8 cellular contexts compared by ENCODE assay signal in genomic region chr20:38221041-38221589, GRCh38. TPM values are rescaled to one million over a fixed set of nuclear protein-coding genes. Genes with fewer than 3 reads are reported as not detected.
A peak's percentile ranks its signal among the peaks of the same experiment; 100 is the strongest.
DNase-seq lines count a peak whose midpoint lies in the region; ATAC-seq, FAIRE-seq and TF ChIP-seq lines count a peak whose summit lies in the region.

No MANE protein-coding gene starts in this region.

- H2BK5ac ChIP-seq in mesendoderm (ENCODE audit: low read length) = no peak overlapping the region

- H3K4ac ChIP-seq in mesendoderm (ENCODE audit: low read depth, low read length) = no peak overlapping the region

- POLR2A ChIA-PET in AG04450 (lab: Yijun Ruan, JAX) = interaction anchor here (0.7 to 2.6 kb wide), 4 partner anchors 16 to 163 kb away, joined by 3 to 14 read pairs (median 4); no protein-coding TSS in a partner anchor
- POLR2A ChIA-PET in activated CD8-positive, alpha-beta T cell treated with anti-CD3 and anti-CD28 coated beads, Interleukin-2, amount 10 ng/mL, durations not matched to agents 7 days and 5 days (lab: Charles Lee) = interaction anchor here (0.9 kb wide), 2 partner anchors 108 to 163 kb away, joined by 3 read pairs; no protein-coding TSS in a partner anchor

- no peak overlapping the region for H3K18ac ChIP-seq in mesendoderm (ENCODE audit: low read length)

- H3K36me3 Mint-ChIP-seq in activated CD8-positive, alpha-beta T cell treated with anti-CD3 and anti-CD28 coated beads, Interleukin-2, amount 10 ng/mL, durations not matched to agents 7 days and 5 days (ENCODE audit: low read depth) = no peaks in the 10 kb centered on the region

- peak; percentile 78 for ATAC-seq in activated CD8-positive, alpha-beta T cell treated with anti-CD3 and anti-CD28 coated beads, Interleukin-2, amount 10 ng/mL, durations not matched to agents 7 days and 5 days
- ATAC-seq in GM21737 (IDR thresholded peaks at IDR 0.05; ENCODE audit: unreplicated experiment) = no peak

- no peaks in the 10 kb centered on the region for H3K27me3 Mint-ChIP-seq in activated CD8-positive, alpha-beta T cell treated with anti-CD3 and anti-CD28 coated beads, Interleukin-2, amount 10 ng/mL, durations not matched to agents 7 days and 5 days (ENCODE audit: low read depth)

- H3K9ac ChIP-seq in mesendoderm (ENCODE audit: low read length) = no peak overlapping the region

- WGBS in mesendoderm (ENCODE audit: extremely low coverage, insufficient coverage, low lambda C conversion rate) = no CpG with 5 or more reads among the region's 12 CpGs

- no peaks in the 10 kb centered on the region for H3K27me3 ChIP-seq in AG04450 (ENCODE audit: control insufficient read depth, insufficient read depth, low read length)
- no peaks in the 10 kb centered on the region for H3K27me3 ChIP-seq in effector memory CD4-positive, alpha-beta T cell (replicated peaks; ENCODE audit: control insufficient read depth, insufficient read depth, low read length, poor library complexity, severe bottlenecking)
- no peaks in the 10 kb centered on the region for H3K27me3 ChIP-seq in mesendoderm (ENCODE audit: insufficient read depth, low read length, poor library complexity)

- peak; percentile 59 for FAIRE-seq in GM18507 (lab: Jason Lieb, UNC)

- H2BK120ac ChIP-seq in mesendoderm (ENCODE audit: low read depth, low read length) = no peak overlapping the region

- no peak overlapping the region for H3K27ac ChIP-seq in AG04450 (ENCODE audit: low read depth, low read length)
- no peak overlapping the region for H3K27ac ChIP-seq in effector memory CD4-positive, alpha-beta T cell (ENCODE audit: insufficient read depth, low read length, poor library complexity, severe bottlenecking)
- no peak overlapping the region for H3K27ac ChIP-seq in mesendoderm (ENCODE audit: low read depth, low read length)

- no peak overlapping the region for H3K23ac ChIP-seq in mesendoderm (ENCODE audit: low read length)

- no peaks in the 10 kb centered on the region for H3K36me3 ChIP-seq in effector memory CD4-positive, alpha-beta T cell (ENCODE audit: control insufficient read depth, insufficient read depth, low read length)
- no peaks in the 10 kb centered on the region for H3K36me3 ChIP-seq in mesendoderm (ENCODE audit: control insufficient read depth, insufficient read depth, low read length)

- H2BK15ac ChIP-seq in mesendoderm (replicated peaks; ENCODE audit: low read depth) = no peak overlapping the region

- CTCF ChIA-PET in AG04450 (lab: Charles Lee) = interaction anchor here (0.6 to 11.5 kb wide), 72 partner anchors 9 to 704 kb away, joined by 3 to 459 read pairs (median 5); partner anchors contain the start of genes BPI, RPRD1B, TGM2 and TTI1
- CTCF ChIA-PET in activated CD8-positive, alpha-beta T cell treated with anti-CD3 and anti-CD28 coated beads, Interleukin-2, amount 10 ng/mL, durations not matched to agents 7 days and 5 days (lab: Charles Lee) = interaction anchor here (0.7 to 7.8 kb wide), 65 partner anchors 9 to 657 kb away, joined by 3 to 93 read pairs (median 4); no protein-coding TSS in a partner anchor

- H3K79me1 ChIP-seq in mesendoderm (ENCODE audit: low read length) = no peaks in the 10 kb centered on the region

- peaks cover 2% of the 10 kb centered on the region for H3K4me1 ChIP-seq in effector memory CD4-positive, alpha-beta T cell (ENCODE audit: control insufficient read depth, insufficient read depth, low read length, poor library complexity, severe bottlenecking)
- no peaks in the 10 kb centered on the region for H3K4me1 ChIP-seq in mesendoderm (ENCODE audit: control insufficient read depth, low read depth, low read length)

- no peak overlapping the region for H3K4me2 ChIP-seq in mesendoderm (ENCODE audit: low read length)

- peaks cover 4% of the 10 kb centered on the region; the same call in 1 of the 2 replicates for H3K9me3 ChIP-seq in AG04450 (ENCODE audit: control insufficient read depth, insufficient read depth, low read length)
- H3K9me3 ChIP-seq in effector memory CD4-positive, alpha-beta T cell (ENCODE audit: control insufficient read depth, low read length) = no peaks in the 10 kb centered on the region

- 0 out of 2 replicates have a peak overlapping the region, but pooled peaks have one; percentile 29 for H3K4me3 ChIP-seq in AG04450 (ENCODE audit: low read depth, low read length)
- no peak overlapping the region for H3K4me3 ChIP-seq in effector memory CD4-positive, alpha-beta T cell (ENCODE audit: insufficient read depth, low read depth, low read length, poor library complexity, severe bottlenecking)
- H3K4me3 ChIP-seq in mesendoderm (ENCODE audit: low read length) = no peak overlapping the region

- no peak overlapping the region for H4K5ac ChIP-seq in mesendoderm (ENCODE audit: low read length)

- H2AK5ac ChIP-seq in mesendoderm (ENCODE audit: low read length) = no peak overlapping the region

- H4K8ac ChIP-seq in mesendoderm (ENCODE audit: low read depth, low read length) = no peak overlapping the region

- H3K4me3 Mint-ChIP-seq in activated CD8-positive, alpha-beta T cell treated with anti-CD3 and anti-CD28 coated beads, Interleukin-2, amount 10 ng/mL, durations not matched to agents 7 days and 5 days = no peak overlapping the region

- peaks cover 3% of the 10 kb centered on the region for H3K4me1 Mint-ChIP-seq in activated CD8-positive, alpha-beta T cell treated with anti-CD3 and anti-CD28 coated beads, Interleukin-2, amount 10 ng/mL, durations not matched to agents 7 days and 5 days (ENCODE audit: low read depth)

- DNase-seq in AG04450 (ENCODE audit: low read depth, low spot score) (no peak), GM18507 (ENCODE audit: extremely low spot score, insufficient read length, low read depth) (peak; percentile 81), NCI-H460 (ENCODE audit: extremely low read depth, low read depth) (peak; percentile 57), mesendoderm (peak; percentile 86)
- peak; percentile 77 for DNase-seq in activated CD8-positive, alpha-beta T cell treated with anti-CD3 and anti-CD28 coated beads, Interleukin-2, amount 10 ng/mL, durations not matched to agents 7 days and 5 days
- peak; percentile 21 to 42 (median 30) for DNase-seq in effector memory CD4-positive, alpha-beta T cell
- DNase-seq in stimulated activated CD8-positive, alpha-beta memory T cell treated with anti-CD3 and anti-CD28 coated beads, Interleukin-4, amount 100 ng/mL, for 1 hour (ENCODE audit: low read depth in 2 of 2, low spot score in 1 of 2) = peak; percentile 29 to 30

- no peaks in the 10 kb centered on the region for H3K79me2 ChIP-seq in mesendoderm (ENCODE audit: control insufficient read depth, insufficient read depth, low read length)

- no peak overlapping the region for H3K56ac ChIP-seq in mesendoderm (ENCODE audit: low read length)

- no peaks in the 10 kb centered on the region for H3K9me3 Mint-ChIP-seq in activated CD8-positive, alpha-beta T cell treated with anti-CD3 and anti-CD28 coated beads, Interleukin-2, amount 10 ng/mL, durations not matched to agents 7 days and 5 days (ENCODE audit: insufficient read depth)

- TF ChIP-seq CTCF in AG04450 (IDR thresholded peaks at IDR 0.05; ENCODE audit: low read depth, low read length) = peak; percentile 96

- H3K27ac Mint-ChIP-seq in activated CD8-positive, alpha-beta T cell treated with anti-CD3 and anti-CD28 coated beads, Interleukin-2, amount 10 ng/mL, durations not matched to agents 7 days and 5 days = no peak overlapping the region

RNA-seq across cellular contexts. Expression of gene KIAA1755, which starts 39.4 kb away (rescaled TPM):
- 2.9 and 3.5 TPM in 2 replicates for polyA plus RNA-seq in AG04450 (2011; rRNA removed)
- 2.7 and 4.6 TPM in 2 replicates for polyA minus RNA-seq in AG04450 (2011; rRNA and poly(A)+ RNA removed)
- total RNA-seq in NCI-H460 (2014; rRNA removed; shearing (Covaris generic)) = not detected in 2 replicates
- polyA plus RNA-seq in NCI-H460 (2014; cell fraction: nucleus; rRNA removed) = 0.33 TPM in 1 of 2 replicates, not detected in the other
- not detected for total RNA-seq in activated CD8-positive, alpha-beta T cell treated with anti-CD3 and anti-CD28 coated beads, Interleukin-2, amount 10 ng/mL, durations not matched to agents 7 days and 5 days
- 0.13 TPM for polyA plus RNA-seq in mesendoderm (2013, experiment 1 of 2)
- polyA plus RNA-seq in mesendoderm (2013, experiment 2 of 2) = 0.15 TPM

RNA-seq across cellular contexts. Expression of gene TGM2, which starts 56.0 kb away (rescaled TPM):
- polyA plus RNA-seq in AG04450 (2011; rRNA removed) = 326 and 398 TPM in 2 replicates
- 277 and 363 TPM in 2 replicates for polyA minus RNA-seq in AG04450 (2011; rRNA and poly(A)+ RNA removed)
- 1.9 and 2.3 TPM in 2 replicates for total RNA-seq in NCI-H460 (2014; rRNA removed; shearing (Covaris generic))
- 8.9 and 16.4 TPM in 2 replicates for polyA plus RNA-seq in NCI-H460 (2014; cell fraction: nucleus; rRNA removed)
- under 1 TPM; 0.31 to 0.34 TPM for total RNA-seq in activated CD8-positive, alpha-beta T cell treated with anti-CD3 and anti-CD28 coated beads, Interleukin-2, amount 10 ng/mL, durations not matched to agents 7 days and 5 days
- polyA plus RNA-seq in mesendoderm (2013, experiment 1 of 2) = 0.56 TPM
- 0.56 TPM for polyA plus RNA-seq in mesendoderm (2013, experiment 2 of 2)
